In the genomic region with DNA sequence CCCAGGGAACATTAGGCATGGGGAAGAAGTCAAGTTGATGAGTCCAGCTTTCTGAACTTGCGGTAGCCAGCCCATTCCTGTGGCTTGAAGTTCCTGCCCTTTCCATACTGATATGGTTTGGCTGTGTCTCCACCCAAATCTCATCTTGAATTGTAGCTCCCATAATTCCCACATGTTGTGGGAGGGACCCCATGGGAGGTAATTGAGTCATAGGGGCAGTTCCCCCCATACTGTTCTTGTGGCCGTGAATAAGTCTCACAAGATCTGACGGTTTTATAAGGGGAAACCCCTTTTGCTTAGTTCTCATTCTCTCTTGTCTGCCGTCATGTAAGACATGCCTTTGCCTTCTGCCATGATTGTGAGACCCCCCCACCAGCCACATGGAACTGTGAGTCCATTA, we compare ENCODE assay signal across 4 cellular contexts. TPM values are rescaled to one million over a fixed set of nuclear protein-coding genes. Genes with fewer than 3 reads are reported as not detected.
"Had no signal": no experiment of that assay in that cellular context is flagged by ENCODE, and none has a peak within 500 bp of the region (broad histone marks: within the 10 kb centered on the region; RNA-seq: fewer than 3 reads in every experiment).

No MANE protein-coding gene starts in this region.

RNA-seq across cellular contexts. Expression of gene POU2AF1, which starts 15.1 kb away (rescaled TPM):
- total RNA-seq: epithelial cell of proximal tubule, fibroblast of villous mesenchyme, myocyte, osteoblast had no signal
